9 cellular contexts compared by ENCODE assay signal in the genomic region with DNA sequence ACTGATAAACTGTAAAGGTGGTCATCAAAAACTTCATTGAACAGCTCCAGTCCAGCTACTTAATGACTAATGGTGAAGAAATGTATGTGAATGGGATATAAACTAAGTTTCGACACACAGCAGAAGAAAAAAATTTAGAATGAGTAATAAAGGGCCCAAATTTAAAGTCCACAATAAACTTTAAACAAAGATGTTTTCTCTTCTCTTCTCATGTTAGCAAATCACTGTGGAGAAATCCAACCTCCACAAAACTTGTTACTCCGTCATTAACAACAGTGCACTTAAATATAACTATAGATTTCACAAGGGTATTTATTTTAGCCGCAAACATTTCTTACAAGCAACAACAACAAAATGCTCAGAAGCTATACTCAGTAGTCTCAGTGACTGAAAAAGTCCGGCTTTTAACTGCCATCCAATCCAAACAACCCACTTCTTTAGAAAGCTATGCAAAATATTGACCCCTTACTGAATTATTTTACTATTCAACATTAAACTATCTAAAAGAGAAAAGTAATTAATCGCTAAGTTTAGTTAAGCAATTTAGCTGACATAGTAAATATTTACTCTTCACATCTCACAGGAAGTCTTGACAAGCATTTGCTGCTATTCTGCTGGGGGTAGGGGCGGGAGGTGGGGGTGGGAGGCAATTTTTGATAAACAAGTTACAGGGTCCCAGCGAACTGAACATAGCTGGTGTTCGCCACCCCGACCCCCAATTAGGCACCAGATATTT. TPM values are rescaled to one million over a fixed set of nuclear protein-coding genes. Genes with fewer than 3 reads are reported as not detected.
A peak's percentile ranks its signal among the peaks of the same experiment; 100 is the strongest.
DNase-seq lines count a peak whose midpoint lies in the region; ATAC-seq and TF ChIP-seq lines count a peak whose summit lies in the region.
"Had no signal": no experiment of that assay in that cellular context is flagged by ENCODE, and none has a peak within 500 bp of the region (broad histone marks: within the 10 kb centered on the region; RNA-seq: fewer than 3 reads in every experiment).

No MANE protein-coding gene starts in this region.

- H3K4me1 ChIP-seq in adipocyte (ENCODE audit: control insufficient read depth, insufficient read depth, low read length) (peaks cover 52% of the 10 kb centered on the region), iPS-20b (ENCODE audit: insufficient read depth, low read length) (peaks cover 38% of the 10 kb centered on the region), thyroid gland (peaks cover 0 to 3% of the 10 kb centered on the region in 2 donors)

- H3K9ac ChIP-seq in adipocyte (ENCODE audit: low read length) = peak overlapping the region; percentile 95
- peak overlapping the region; percentile 84 for H3K9ac ChIP-seq in iPS-20b (ENCODE audit: low read depth, low read length)

- H3K27me3 Mint-ChIP-seq in activated CD8-positive, alpha-beta memory T cell treated with anti-CD3 and anti-CD28 coated beads, Interleukin-2, amount 10 ng/mL, durations not matched to agents 7 days and 5 days = peaks cover 73% of the 10 kb centered on the region

- H3K36me3 Mint-ChIP-seq in activated CD8-positive, alpha-beta memory T cell treated with anti-CD3 and anti-CD28 coated beads, Interleukin-2, amount 10 ng/mL, durations not matched to agents 7 days and 5 days = no peaks in the 10 kb centered on the region
- H3K36me3 Mint-ChIP-seq: stimulated activated memory B cell treated with anti-CD40 and anti-IgM and Interleukin-4, amounts not matched to agents 10 μg/mL and 1 μg/mL and 100 μg/mL, for 72 hours had no signal

- H3K36me3 ChIP-seq in adipocyte (ENCODE audit: control insufficient read depth, insufficient read depth, low read length, severe bottlenecking) (no peaks in the 10 kb centered on the region), iPS-20b (ENCODE audit: insufficient read depth, low read depth, low read length) (peaks cover 5% of the 10 kb centered on the region), thyroid gland (no peaks in the 10 kb centered on the region)

- no peak overlapping the region for H3K27ac Mint-ChIP-seq in activated CD8-positive, alpha-beta memory T cell treated with anti-CD3 and anti-CD28 coated beads, Interleukin-2, amount 10 ng/mL, durations not matched to agents 7 days and 5 days
- H3K27ac Mint-ChIP-seq: stimulated activated memory B cell treated with anti-CD40 and anti-IgM and Interleukin-4, amounts not matched to agents 10 μg/mL and 1 μg/mL and 100 μg/mL, for 72 hours had no signal

- CTCF ChIA-PET in activated CD8-positive, alpha-beta memory T cell treated with anti-CD3 and anti-CD28 coated beads, Interleukin-2, amount 10 ng/mL, durations not matched to agents 7 days and 5 days (lab: Charles Lee) = interaction anchor here (1.1 to 1.6 kb wide), 2 partner anchors 54 to 145 kb away, joined by 3 read pairs; no protein-coding TSS in a partner anchor

- no peak for TF ChIP-seq CTCF in thyroid gland (IDR thresholded peaks at IDR 0.05)

- no peak overlapping the region for H3K27ac ChIP-seq in iPS-20b (ENCODE audit: low read length)
- H3K27ac ChIP-seq in thyroid gland = peak overlapping the region in 1 of 3 donors; percentile 89
- no peak overlapping the region for H3K27ac ChIP-seq in substantia nigra (ENCODE audit: low read depth, low read length, poor library complexity, severe bottlenecking)

- WGBS in thyroid gland, 2 donors = 17 to 21% methylated on average over 9 of the region's 9 CpGs

- H3K9me3 ChIP-seq in adipocyte (ENCODE audit: control insufficient read depth, low read length) (no peaks in the 10 kb centered on the region), iPS-20b (ENCODE audit: insufficient read depth, low read depth, low read length) (peaks cover under 1% of the 10 kb centered on the region; the same call in 1 of the 2 replicates), thyroid gland (no peaks in the 10 kb centered on the region)

- ATAC-seq in activated CD8-positive, alpha-beta memory T cell treated with anti-CD3 and anti-CD28 coated beads, Interleukin-2, amount 10 ng/mL, durations not matched to agents 7 days and 5 days = no peak
- ATAC-seq in HG03045 (IDR thresholded peaks at IDR 0.05; ENCODE audit: unreplicated experiment) = no peak
- ATAC-seq: stimulated activated memory B cell treated with anti-CD40 and anti-IgM and Interleukin-4, amounts not matched to agents 10 μg/mL and 1 μg/mL and 100 μg/mL, for 72 hours had no signal

- H3K4me3 Mint-ChIP-seq in activated CD8-positive, alpha-beta memory T cell treated with anti-CD3 and anti-CD28 coated beads, Interleukin-2, amount 10 ng/mL, durations not matched to agents 7 days and 5 days = peak overlapping the region; percentile 36

- H3K27me3 ChIP-seq in adipocyte (replicated peaks; ENCODE audit: control insufficient read depth, insufficient read depth, low read length) (no peaks in the 10 kb centered on the region), iPS-20b (ENCODE audit: insufficient read depth, low read length) (peaks cover 14% of the 10 kb centered on the region), thyroid gland (no peaks in the 10 kb centered on the region)

- intact Hi-C loops in thyroid gland (cut with DNase I) = loop anchor here (10.0 kb wide), 2 partner anchors 48 to 112 kb away; partner anchors contain the start of gene TRA2B

- no peaks in the 10 kb centered on the region for H3K9me3 Mint-ChIP-seq in activated CD8-positive, alpha-beta memory T cell treated with anti-CD3 and anti-CD28 coated beads, Interleukin-2, amount 10 ng/mL, durations not matched to agents 7 days and 5 days (ENCODE audit: low read depth)
- H3K9me3 Mint-ChIP-seq: stimulated activated memory B cell treated with anti-CD40 and anti-IgM and Interleukin-4, amounts not matched to agents 10 μg/mL and 1 μg/mL and 100 μg/mL, for 72 hours had no signal

- TF ChIP-seq POLR2A in thyroid gland (IDR thresholded peaks at IDR 0.05) = no peak

- peaks cover 11% of the 10 kb centered on the region for H3K4me1 Mint-ChIP-seq in activated CD8-positive, alpha-beta memory T cell treated with anti-CD3 and anti-CD28 coated beads, Interleukin-2, amount 10 ng/mL, durations not matched to agents 7 days and 5 days

- H3K4me3 ChIP-seq in adipocyte (ENCODE audit: low read length) = peak overlapping the region; percentile 90
- H3K4me3 ChIP-seq in iPS-20b (ENCODE audit: low read length) = peak overlapping the region; percentile 90
- H3K4me3 ChIP-seq in thyroid gland (replicated peaks in 1 of 3) = peak overlapping the region in 2 of 3 donors; percentile 69 to 86

- DNase-seq in activated CD8-positive, alpha-beta memory T cell treated with anti-CD3 and anti-CD28 coated beads, Interleukin-2, amount 10 ng/mL, durations not matched to agents 7 days and 5 days = no peak
- no peak for DNase-seq in activated CD8-positive, alpha-beta memory T cell treated with anti-CD3 and anti-CD28 coated beads, Interleukin-2, amount 50 U/mL, for 48 hours
- peak; percentile 84 for DNase-seq in adipocyte (ENCODE audit: low read depth)
- no peak for DNase-seq in thyroid gland
- no peak for DNase-seq in substantia nigra (lab: John Stamatoyannopoulos, UW)
- DNase-seq in amygdala (lab: John Stamatoyannopoulos, UW) = no peak

RNA-seq across cellular contexts. Expression of gene IGF2BP2, which starts 2.5 kb away (rescaled TPM):
- under 1 TPM in 1 of 2 experiments, not detected in 1; 0.09 TPM for total RNA-seq in activated CD8-positive, alpha-beta memory T cell treated with anti-CD3 and anti-CD28 coated beads, Interleukin-2, amount 10 ng/mL, durations not matched to agents 7 days and 5 days
- 10 to 100 TPM; 12.4 to 45.7 (median 15.9) TPM for total RNA-seq in thyroid gland

Comparison
In these comparisons a context has a peak if more than half of its experiments do, and no peak if none do; other contexts are left out.
1. RNA of gene IGF2BP2, which starts 2.5 kb away (total RNA-seq): 12.4 to 45.7 TPM in thyroid gland; 0.09 TPM in activated CD8-positive, alpha-beta memory T cell treated with anti-CD3 and anti-CD28 coated beads, Interleukin-2, amount 10 ng/mL, durations not matched to agents 7 days and 5 days; every median in the first group is over 10 times any median in the second.
2. Peak in every context shown above with its lines, with median percentiles within 50 percentile points of each other: H3K4me3 ChIP-seq.